In genomic region chr18:43248610-43249249, GRCh38 we compare ENCODE assay signal across 30 cellular contexts. TPM values are rescaled to one million over a fixed set of nuclear protein-coding genes. Genes with fewer than 3 reads are reported as not detected.
"Had no signal": no experiment of that assay in that cellular context is flagged by ENCODE, and none has a peak within 500 bp of the region (broad histone marks: within the 10 kb centered on the region; RNA-seq: fewer than 3 reads in every experiment).

No MANE protein-coding gene starts in this region.

- ATAC-seq: natural killer cell; psoas muscle; right cardiac atrium; sciatic nerve; stimulated activated memory B cell treated with anti-CD40 and anti-IgM and Interleukin-4, amounts not matched to agents 10 μg/mL and 1 μg/mL and 100 μg/mL, for 72 hours; stimulated activated naive CD8-positive, alpha-beta T cell treated with anti-CD3 and anti-CD28 coated beads, Interleukin-15, amount 100 ng/mL, for 72 hours; stimulated activated naive CD8-positive, alpha-beta T cell treated with anti-CD3 and anti-CD28 coated beads, Interleukin-15, Interleukin-2, amounts not matched to agents 100 U/mL and 50 U/mL, for 24 hours; upper lobe of right lung had no signal

- H3K27ac ChIP-seq: neural progenitor cell, ovary, parathyroid adenoma, psoas muscle, skin epidermis, spleen, suprapubic skin, testis, tibial artery, transverse colon, upper lobe of right lung, uterus had no signal

- H3K36me3 ChIP-seq: neural progenitor cell, ovary, spleen, suprapubic skin, tibial artery, transverse colon, upper lobe of right lung, uterus had no signal

- H3K4me3 ChIP-seq: neural progenitor cell, ovary, psoas muscle, skin epidermis, smooth muscle cell, spleen, suprapubic skin, testis, tibial artery, transverse colon, upper lobe of right lung, uterus had no signal

- H3K27me3 ChIP-seq: neural progenitor cell, ovary, spleen, suprapubic skin, testis, tibial artery, transverse colon, upper lobe of right lung, uterus had no signal

- H3K9ac ChIP-seq: neural progenitor cell, parathyroid adenoma had no signal

- DNase-seq: natural killer cell; occipital lobe; ovary; posterior cingulate gyrus; psoas muscle; right cardiac atrium; spleen; stimulated activated CD4-positive, alpha-beta T cell treated with anti-CD3 and anti-CD28 coated beads, Interleukin-12 subunit alpha, Interleukin-12 subunit beta, amount 100 ng/mL, for 4 hours; stimulated activated CD4-positive, alpha-beta T cell treated with anti-CD3 and anti-CD28 coated beads, Interleukin-1b, Interleukin-23, amount 100 ng/mL, for 48 hours; stimulated activated CD4-positive, alpha-beta T cell treated with anti-CD3 and anti-CD28 coated beads, Interleukin-4, amount 100 ng/mL, for 1 hour; stimulated activated CD4-positive, alpha-beta T cell treated with anti-CD3 and anti-CD28 coated beads, Interleukin-4, amount 100 ng/mL, for 4 hours; stimulated activated CD8-positive, alpha-beta memory T cell treated with anti-CD3 and anti-CD28 coated beads, Interleukin-4, amount 100 ng/mL, for 48 hours; stimulated activated naive CD4-positive, alpha-beta T cell; stimulated activated naive CD8-positive, alpha-beta T cell treated with anti-CD3 and anti-CD28 coated beads, Interleukin-15, amount 100 ng/mL, for 72 hours; stimulated activated naive CD8-positive, alpha-beta T cell treated with anti-CD3 and anti-CD28 coated beads, Interleukin-15, Interleukin-2, amounts not matched to agents 100 U/mL and 50 U/mL, for 24 hours; substantia nigra; testis; tibial artery; transverse colon; upper lobe of right lung; uterus had no signal

- H3K9me3 ChIP-seq: ovary, psoas muscle, spleen, suprapubic skin, testis, tibial artery, transverse colon, upper lobe of right lung, uterus had no signal

RNA-seq across cellular contexts. Expression of gene SYT4, which starts 28.6 kb away (rescaled TPM):
- total RNA-seq: natural killer cell, osteoblast, psoas muscle, renal cortical epithelial cell, sciatic nerve, spleen, suprapubic skin had no signal
